15 cellular contexts compared by ENCODE assay signal in genomic region chr4:149605601-149606378, GRCh38.
DNase-seq lines count a peak whose midpoint lies in the region; ATAC-seq and TF ChIP-seq lines count a peak whose summit lies in the region.
"Had no signal": no experiment of that assay in that cellular context is flagged by ENCODE, and none has a peak within 500 bp of the region (broad histone marks: within the 10 kb centered on the region; RNA-seq: fewer than 3 reads in every experiment).

No MANE protein-coding gene starts in this region.

- H4K12ac ChIP-seq in trophoblast cell (ENCODE audit: low read depth, low read length): no peak overlapping the region

- no peaks in the 10 kb centered on the region for H3K27me3 ChIP-seq in GM23248 (replicated peaks; ENCODE audit: insufficient read depth)
- no peaks in the 10 kb centered on the region for H3K27me3 ChIP-seq in trophoblast cell (ENCODE audit: insufficient read depth, low read length)
- H3K27me3 ChIP-seq in smooth muscle cell (ENCODE audit: low read depth): no peaks in the 10 kb centered on the region
- H3K27me3 ChIP-seq: BLaER1 treated with 17β-estradiol and CSF1 and Interleukin-3, amounts not matched to agents 10 nM and 100 nM; neutrophil; sigmoid colon; upper lobe of left lung had no signal

- no peak overlapping the region for H2BK120ac ChIP-seq in trophoblast cell (ENCODE audit: insufficient read depth, low read length, poor library complexity)

- no peak overlapping the region for H4K91ac ChIP-seq in trophoblast cell (ENCODE audit: low read depth, low read length)

- H3K36me3 ChIP-seq in GM23248 (ENCODE audit: low read depth): no peaks in the 10 kb centered on the region
- H3K36me3 ChIP-seq in trophoblast cell (ENCODE audit: control insufficient read depth in 1 of 2, insufficient read depth in 2 of 2, low read length in 2 of 2): no peaks in the 10 kb centered on the region
- H3K36me3 ChIP-seq in smooth muscle cell (ENCODE audit: low read depth): no peaks in the 10 kb centered on the region
- H3K36me3 ChIP-seq: BLaER1 treated with 17β-estradiol and CSF1 and Interleukin-3, amounts not matched to agents 10 nM and 100 nM; neutrophil; sigmoid colon; upper lobe of left lung had no signal

- H3K4me1 ChIP-seq in GM23248 (ENCODE audit: insufficient read depth): peaks cover 4% of the 10 kb centered on the region; the same call in 1 of the 2 replicates
- H3K4me1 ChIP-seq in trophoblast cell (ENCODE audit: control insufficient read depth in 1 of 2, insufficient read depth in 2 of 2, low read length in 2 of 2): no peaks in the 10 kb centered on the region
- no peaks in the 10 kb centered on the region for H3K4me1 ChIP-seq in smooth muscle cell (ENCODE audit: low read depth)
- H3K4me1 ChIP-seq: sigmoid colon, upper lobe of left lung had no signal

- H3K4me3 ChIP-seq in GM23248 (no peak overlapping the region), fibroblast of mammary gland (ENCODE audit: control insufficient read depth, low read depth, low read length) (no peak overlapping the region), trophoblast cell (ENCODE audit: low read depth, low read length) (no peak overlapping the region), smooth muscle cell (no peak overlapping the region)
- H3K4me3 ChIP-seq: BLaER1 treated with 17β-estradiol and CSF1 and Interleukin-3, amounts not matched to agents 10 nM and 100 nM; sigmoid colon; upper lobe of left lung had no signal

- no peaks in the 10 kb centered on the region for H3F3A ChIP-seq in GM23248 (ENCODE audit: insufficient read depth)
- H3F3A ChIP-seq in smooth muscle cell (ENCODE audit: low read depth): no peaks in the 10 kb centered on the region

- H3K4ac ChIP-seq in trophoblast cell (ENCODE audit: low read depth, low read length): no peak overlapping the region

- WGBS in GM23248 (ENCODE audit: low coverage in 1 of 2, low lambda C conversion rate in 2 of 2, missing lambda C conversion rate in 2 of 2), 2 experiments: 80 to 100% methylated on average over 1 of the region's 1 CpG
- no CpG with 5 or more reads among the region's 1 CpG for WGBS in trophoblast cell (ENCODE audit: extremely low coverage, insufficient coverage, insufficient read length)
- WGBS in smooth muscle cell (ENCODE audit: low lambda C conversion rate): 94% methylated on average over 1 of the region's 1 CpG

- no peak overlapping the region for H4K8ac ChIP-seq in trophoblast cell (ENCODE audit: low read depth, low read length)

- H2AFZ ChIP-seq in GM23248: no peak overlapping the region; the same call in 1 of the 2 replicates
- H2AFZ ChIP-seq in trophoblast cell (ENCODE audit: insufficient read depth, low read length, poor library complexity): no peak overlapping the region
- no peak overlapping the region for H2AFZ ChIP-seq in smooth muscle cell (ENCODE audit: low read depth)

- H3K9me2 ChIP-seq in GM23248 (ENCODE audit: insufficient read depth): peaks cover 7% of the 10 kb centered on the region; the same call in 1 of the 2 replicates

- no peak overlapping the region for H2BK12ac ChIP-seq in trophoblast cell (ENCODE audit: low read length)

- DNase-seq in GM23248: peak; percentile 65
- peak; percentile 5 for DNase-seq in RWPE1 (ENCODE audit: low spot score)
- DNase-seq in fibroblast of mammary gland (ENCODE audit: low read depth): peak; percentile 49
- no peak for DNase-seq in trophoblast cell
- DNase-seq in smooth muscle cell (lab: John Stamatoyannopoulos, UW; ENCODE audit: unreplicated experiment): no peak
- DNase-seq: activated CD4-positive, CD25-positive, alpha-beta regulatory T cell; activated naive CD4-positive, alpha-beta T cell treated with Interleukin-2 at 50 U/mL for 16 hours; DMS79; NCI-H1694 treated with DMSO at 0.1 percent for 48 hours; sigmoid colon; upper lobe of left lung had no signal

- CTCF ChIA-PET in RWPE1 (lab: Yijun Ruan, JAX): interaction anchor here (0.5 kb wide), 1 partner anchor 59 kb away, joined by 3 read pairs; no protein-coding TSS in a partner anchor

- H3K23ac ChIP-seq in trophoblast cell (ENCODE audit: low read length): peak overlapping the region; percentile 76

- no peak overlapping the region for H3K14ac ChIP-seq in trophoblast cell (ENCODE audit: low read length)

- no peak overlapping the region for H3K4me2 ChIP-seq in GM23248 (ENCODE audit: unreplicated experiment)
- no peak overlapping the region for H3K4me2 ChIP-seq in trophoblast cell (ENCODE audit: low read length)
- H3K4me2 ChIP-seq in smooth muscle cell: no peak overlapping the region
- H3K4me2 ChIP-seq: BLaER1 treated with 17β-estradiol and CSF1 and Interleukin-3, amounts not matched to agents 10 nM and 100 nM had no signal

- no peak overlapping the region for H2AK5ac ChIP-seq in trophoblast cell (ENCODE audit: low read length)

- H3K79me2 ChIP-seq in GM23248 (ENCODE audit: insufficient read depth): no peaks in the 10 kb centered on the region
- H3K79me2 ChIP-seq in trophoblast cell (ENCODE audit: control insufficient read depth, insufficient read depth, low read length, poor library complexity): no peaks in the 10 kb centered on the region
- no peaks in the 10 kb centered on the region for H3K79me2 ChIP-seq in smooth muscle cell (ENCODE audit: low read depth)

- no peaks in the 10 kb centered on the region for H3K79me1 ChIP-seq in trophoblast cell (ENCODE audit: low read length)

- H4K20me1 ChIP-seq in GM23248 (ENCODE audit: insufficient read depth) (no peaks in the 10 kb centered on the region), smooth muscle cell (ENCODE audit: low read depth) (no peaks in the 10 kb centered on the region)
- H4K20me1 ChIP-seq: BLaER1 treated with 17β-estradiol and CSF1 and Interleukin-3, amounts not matched to agents 10 nM and 100 nM had no signal

- ATAC-seq in activated CD4-positive, CD25-positive, alpha-beta regulatory T cell treated with anti-CD3 and anti-CD28 coated beads, Interleukin-2, amount 50 U/mL, for 24 hours: no peak
- ATAC-seq in GM19397 (IDR thresholded peaks at IDR 0.05; ENCODE audit: unreplicated experiment): no peak

- H3K9me3 ChIP-seq in GM23248 (ENCODE audit: low read depth) (no peaks in the 10 kb centered on the region), trophoblast cell (ENCODE audit: insufficient read depth, low read depth, low read length) (no peaks in the 10 kb centered on the region), smooth muscle cell (replicated peaks; ENCODE audit: low read depth) (no peaks in the 10 kb centered on the region)
- H3K9me3 ChIP-seq: neutrophil, upper lobe of left lung had no signal

- H3K18ac ChIP-seq in trophoblast cell (ENCODE audit: low read length): no peak overlapping the region

- POLR2A ChIA-PET in RWPE1 (lab: Yijun Ruan, JAX; ENCODE audit: low non-redundant PET): no interaction called here

- in situ Hi-C loops in GM23248 (cut with MboI): no loop called here

- H3K9ac ChIP-seq in GM23248 (no peak overlapping the region), trophoblast cell (ENCODE audit: low read length) (no peak overlapping the region), smooth muscle cell (ENCODE audit: low read depth) (no peak overlapping the region)
- H3K9ac ChIP-seq: BLaER1 treated with 17β-estradiol and CSF1 and Interleukin-3, amounts not matched to agents 10 nM and 100 nM had no signal

- TF ChIP-seq CTCF in RWPE1 (conservative IDR thresholded peaks at IDR 0.05; ENCODE audit: low read depth) (no peak), fibroblast of mammary gland (conservative IDR thresholded peaks at IDR 0.05; ENCODE audit: control insufficient read depth, insufficient read depth, low read depth, low read length) (no peak), smooth muscle cell (IDR thresholded peaks at IDR 0.05; ENCODE audit: borderline replicate concordance, insufficient read depth, poor library complexity, severe bottlenecking) (no peak)

- H3K27ac ChIP-seq in GM23248: no peak overlapping the region
- H3K27ac ChIP-seq in RWPE1: no peak overlapping the region
- no peak overlapping the region for H3K27ac ChIP-seq in trophoblast cell (ENCODE audit: low read depth, low read length)
- no peak overlapping the region for H3K27ac ChIP-seq in smooth muscle cell (ENCODE audit: low read depth)
- H3K27ac ChIP-seq: BLaER1 treated with 17β-estradiol and CSF1 and Interleukin-3, amounts not matched to agents 10 nM and 100 nM; neutrophil; sigmoid colon; upper lobe of left lung had no signal

- H2BK5ac ChIP-seq in trophoblast cell (ENCODE audit: low read depth, low read length, poor library complexity): no peak overlapping the region

Comparison
In these comparisons a context has a peak if more than half of its experiments do, and no peak if none do; other contexts are left out.
1. DNase-seq: peak in GM23248 (single experiment), RWPE1 (single experiment) and fibroblast of mammary gland (single experiment); none in trophoblast cell (0 of 2) and smooth muscle cell (single experiment).